ENCODE assay signal across 2 cellular contexts in genomic region chr20:34806255-34806654, GRCh38.
TF ChIP-seq lines count a peak whose summit lies in the region.

No MANE protein-coding gene starts in this region.

TF ChIP-seq in HepG2, 621 proteins besides CTCF, POLR2A, EP300 and RAD21:
- TF ChIP-seq, protein P1, sequence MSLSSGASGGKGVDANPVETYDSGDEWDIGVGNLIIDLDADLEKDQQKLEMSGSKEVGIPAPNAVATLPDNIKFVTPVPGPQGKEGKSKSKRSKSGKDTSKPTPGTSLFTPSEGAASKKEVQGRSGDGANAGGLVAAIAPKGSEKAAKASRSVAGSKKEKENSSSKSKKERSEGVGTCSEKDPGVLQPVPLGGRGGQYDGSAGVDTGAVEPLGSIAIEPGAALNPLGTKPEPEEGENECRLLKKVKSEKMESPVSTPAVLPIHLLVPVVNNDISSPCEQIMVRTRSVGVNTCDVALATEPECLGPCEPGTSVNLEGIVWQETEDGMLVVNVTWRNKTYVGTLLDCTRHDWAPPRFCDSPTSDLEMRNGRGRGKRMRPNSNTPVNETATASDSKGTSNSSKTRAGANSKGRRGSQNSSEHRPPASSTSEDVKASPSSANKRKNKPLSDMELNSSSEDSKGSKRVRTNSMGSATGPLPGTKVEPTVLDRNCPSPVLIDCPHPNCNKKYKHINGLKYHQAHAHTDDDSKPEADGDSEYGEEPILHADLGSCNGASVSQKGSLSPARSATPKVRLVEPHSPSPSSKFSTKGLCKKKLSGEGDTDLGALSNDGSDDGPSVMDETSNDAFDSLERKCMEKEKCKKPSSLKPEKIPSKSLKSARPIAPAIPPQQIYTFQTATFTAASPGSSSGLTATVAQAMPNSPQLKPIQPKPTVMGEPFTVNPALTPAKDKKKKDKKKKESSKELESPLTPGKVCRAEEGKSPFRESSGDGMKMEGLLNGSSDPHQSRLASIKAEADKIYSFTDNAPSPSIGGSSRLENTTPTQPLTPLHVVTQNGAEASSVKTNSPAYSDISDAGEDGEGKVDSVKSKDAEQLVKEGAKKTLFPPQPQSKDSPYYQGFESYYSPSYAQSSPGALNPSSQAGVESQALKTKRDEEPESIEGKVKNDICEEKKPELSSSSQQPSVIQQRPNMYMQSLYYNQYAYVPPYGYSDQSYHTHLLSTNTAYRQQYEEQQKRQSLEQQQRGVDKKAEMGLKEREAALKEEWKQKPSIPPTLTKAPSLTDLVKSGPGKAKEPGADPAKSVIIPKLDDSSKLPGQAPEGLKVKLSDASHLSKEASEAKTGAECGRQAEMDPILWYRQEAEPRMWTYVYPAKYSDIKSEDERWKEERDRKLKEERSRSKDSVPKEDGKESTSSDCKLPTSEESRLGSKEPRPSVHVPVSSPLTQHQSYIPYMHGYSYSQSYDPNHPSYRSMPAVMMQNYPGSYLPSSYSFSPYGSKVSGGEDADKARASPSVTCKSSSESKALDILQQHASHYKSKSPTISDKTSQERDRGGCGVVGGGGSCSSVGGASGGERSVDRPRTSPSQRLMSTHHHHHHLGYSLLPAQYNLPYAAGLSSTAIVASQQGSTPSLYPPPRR (CRISPR knock-in tag; IDR thresholded peaks at IDR 0.05; ENCODE audit: borderline replicate concordance) = no peak
- TF ChIP-seq CREM (IDR thresholded peaks at IDR 0.05) (no peak), CREM (CRISPR knock-in tag; IDR thresholded peaks at IDR 0.05) (no peak), RORA (CRISPR knock-in tag; IDR thresholded peaks at IDR 0.05) (no peak), MXI1 (IDR thresholded peaks at IDR 0.05; ENCODE audit: borderline replicate concordance, low read depth, low read length) (no peak), PCBP1 (IDR thresholded peaks at IDR 0.05; ENCODE audit: borderline replicate concordance, low read depth, low read length) (no peak)
TF ChIP-seq in HepG2: peak in this region for 0.

TF ChIP-seq in endothelial cell of umbilical vein, 7 proteins besides CTCF, POLR2A, EP300 and RAD21 (continued from another document):
- TF ChIP-seq EZH2 (IDR thresholded peaks at IDR 0.05; ENCODE audit: borderline replicate concordance, low read depth, low read length, severe bottlenecking) (no peak), FOS (IDR thresholded peaks at IDR 0.05; ENCODE audit: borderline replicate concordance, insufficient read depth, low read length) (no peak), JUN (IDR thresholded peaks at IDR 0.05; ENCODE audit: borderline replicate concordance, insufficient read depth, insufficient read length, low read depth) (no peak), MAX (IDR thresholded peaks at IDR 0.05; ENCODE audit: insufficient read depth, insufficient read length) (no peak), GATA2 (IDR thresholded peaks at IDR 0.05; ENCODE audit: insufficient read depth, insufficient read length, low read depth, low read length) (no peak), MYC (IDR thresholded peaks at IDR 0.05; ENCODE audit: low read depth, low read length) (no peak)
